In genomic region chr6:128521302-128521632, GRCh38 we compare ENCODE assay signal across 8 cellular contexts. TPM values are rescaled to one million over a fixed set of nuclear protein-coding genes. Genes with fewer than 3 reads are reported as not detected.
DNase-seq lines count a peak whose midpoint lies in the region; ATAC-seq and TF ChIP-seq lines count a peak whose summit lies in the region.

No MANE protein-coding gene starts in this region.

- intact Hi-C loops in body of pancreas (cut with DNase I) = no loop called here

- peak overlapping the region; percentile 89 for H3K4me3 Mint-ChIP-seq in activated naive CD4-positive, alpha-beta T cell treated with anti-CD3 and anti-CD28 coated beads, Interleukin-2, amount 10 ng/mL, durations not matched to agents 7 days and 5 days

- H3K36me3 Mint-ChIP-seq in activated naive CD4-positive, alpha-beta T cell treated with anti-CD3 and anti-CD28 coated beads, Interleukin-2, amount 10 ng/mL, durations not matched to agents 7 days and 5 days = no peaks in the 10 kb centered on the region
- H3K36me3 Mint-ChIP-seq in activated naive CD4-positive, alpha-beta T cell treated with anti-CD3 and anti-CD28 coated beads, Interleukin-2, amount 50 U/mL, for 72 hours = peaks cover 6 to 15% of the 10 kb centered on the region in 2 donors

- TF ChIP-seq POLR2A in body of pancreas (IDR thresholded peaks at IDR 0.05) (no peak), tibial nerve (IDR thresholded peaks at IDR 0.05) (no peak)

- peak overlapping the region; percentile 37 to 63 for H3K4me3 ChIP-seq in body of pancreas
- H3K4me3 ChIP-seq in lung = no peak overlapping the region
- H3K4me3 ChIP-seq in tibial nerve = peak overlapping the region; percentile 67 to 94 (median 78)

- no peaks in the 10 kb centered on the region for H3K36me3 ChIP-seq in body of pancreas (replicated peaks in 1 of 2; ENCODE audit: insufficient read depth in 1 of 2, low read depth in 2 of 2)
- no peaks in the 10 kb centered on the region for H3K36me3 ChIP-seq in lung (ENCODE audit: control insufficient read depth in 2 of 2, insufficient read depth in 2 of 2, low read length in 2 of 2)
- H3K36me3 ChIP-seq in tibial nerve = no peaks in the 10 kb centered on the region

- H3K27me3 ChIP-seq in body of pancreas = no peaks in the 10 kb centered on the region
- no peaks in the 10 kb centered on the region for H3K27me3 ChIP-seq in lung (ENCODE audit: control insufficient read depth, insufficient read depth)
- H3K27me3 ChIP-seq in tibial nerve = no peaks in the 10 kb centered on the region

- H3K27me3 Mint-ChIP-seq in activated naive CD4-positive, alpha-beta T cell treated with anti-CD3 and anti-CD28 coated beads, Interleukin-2, amount 10 ng/mL, durations not matched to agents 7 days and 5 days = peaks cover 49% of the 10 kb centered on the region

- POLR2A ChIA-PET in GM10248 (lab: Yijun Ruan, JAX) = no interaction called here

- TF ChIP-seq CTCF in body of pancreas (IDR thresholded peaks at IDR 0.05) (no peak), lung (IDR thresholded peaks at IDR 0.05; ENCODE audit: control extremely low read depth, extremely low read depth) (no peak), tibial nerve (IDR thresholded peaks at IDR 0.05) (no peak), GM10248 (IDR thresholded peaks at IDR 0.05; ENCODE audit: control extremely low read depth, extremely low read depth, low read depth, missing control alignments) (no peak)

- DNase-seq in activated naive CD4-positive, alpha-beta T cell treated with anti-CD3 and anti-CD28 coated beads, Interleukin-2, amount 10 ng/mL, durations not matched to agents 7 days and 5 days = no peak
- DNase-seq in activated naive CD4-positive, alpha-beta T cell treated with anti-CD3 and anti-CD28 coated beads, Interleukin-2, amount 50 U/mL, for 72 hours (ENCODE audit: low spot score in 2 of 2) = no peak
- DNase-seq in body of pancreas (no peak), lung (ENCODE audit: low spot score) (no peak), tibial nerve (ENCODE audit: low spot score in 2 of 2) (no peak), GM19240 (ENCODE audit: insufficient read length, low spot score) (no peak), GM10248 (ENCODE audit: extremely low spot score) (no peak), OCI-M1 (lab: John Stamatoyannopoulos, UW) (no peak)

- 22 to 33% methylated on average over 2 of the region's 2 CpGs for WGBS in body of pancreas, 2 donors
- WGBS in lung, 2 donors = 46 to 70% methylated on average over 2 of the region's 2 CpGs
- WGBS in tibial nerve, 2 donors = 50 to 56% methylated on average over 2 of the region's 2 CpGs

- no peak for TF ChIP-seq EP300 in tibial nerve (IDR thresholded peaks at IDR 0.05)

- peaks cover 19% of the 10 kb centered on the region for H3K4me1 Mint-ChIP-seq in activated naive CD4-positive, alpha-beta T cell treated with anti-CD3 and anti-CD28 coated beads, Interleukin-2, amount 10 ng/mL, durations not matched to agents 7 days and 5 days

- CTCF ChIA-PET in activated naive CD4-positive, alpha-beta T cell treated with anti-CD3 and anti-CD28 coated beads, Interleukin-2, amount 10 ng/mL, durations not matched to agents 7 days and 5 days (lab: Charles Lee) = interaction anchor here (2.0 kb wide), 1 partner anchor 666 kb away, joined by 6 read pairs; no protein-coding TSS in a partner anchor
- CTCF ChIA-PET in GM10248 (lab: Yijun Ruan, JAX) = interaction anchor here (1.2 kb wide), 1 partner anchor 10 kb away, joined by 3 read pairs; no protein-coding TSS in a partner anchor

- no peak for ATAC-seq in activated naive CD4-positive, alpha-beta T cell treated with anti-CD3 and anti-CD28 coated beads, Interleukin-2, amount 50 U/mL, for 72 hours
- no peak for ATAC-seq in body of pancreas
- ATAC-seq in lung (ENCODE audit: insufficient read depth, low FRiP score) = no peak

- H3K27ac Mint-ChIP-seq in activated naive CD4-positive, alpha-beta T cell treated with anti-CD3 and anti-CD28 coated beads, Interleukin-2, amount 10 ng/mL, durations not matched to agents 7 days and 5 days = no peak overlapping the region
- no peak overlapping the region for H3K27ac Mint-ChIP-seq in activated naive CD4-positive, alpha-beta T cell treated with anti-CD3 and anti-CD28 coated beads, Interleukin-2, amount 50 U/mL, for 72 hours

- H3K27ac ChIP-seq in body of pancreas (peak overlapping the region; percentile 96 to 99 (median 98)), lung (ENCODE audit: low read depth in 1 of 2, low read length in 1 of 2) (peak overlapping the region; percentile 90 to 96), tibial nerve (peak overlapping the region; percentile 86 to 96 (median 90))

- H3K9me3 ChIP-seq in body of pancreas (no peaks in the 10 kb centered on the region), lung (ENCODE audit: control insufficient read depth in 2 of 2, insufficient read depth in 1 of 2, low read length in 1 of 2) (no peaks in the 10 kb centered on the region), tibial nerve (no peaks in the 10 kb centered on the region)

- H3K9me3 Mint-ChIP-seq in activated naive CD4-positive, alpha-beta T cell treated with anti-CD3 and anti-CD28 coated beads, Interleukin-2, amount 10 ng/mL, durations not matched to agents 7 days and 5 days = no peaks in the 10 kb centered on the region
- H3K9me3 Mint-ChIP-seq in activated naive CD4-positive, alpha-beta T cell treated with anti-CD3 and anti-CD28 coated beads, Interleukin-2, amount 50 U/mL, for 72 hours = no peaks in the 10 kb centered on the region

- peaks cover 35% of the 10 kb centered on the region for H3K4me1 ChIP-seq in body of pancreas
- peaks cover 0 to 1% of the 10 kb centered on the region in 2 donors for H3K4me1 ChIP-seq in lung (ENCODE audit: control insufficient read depth in 2 of 2, insufficient read depth in 2 of 2, low read length in 2 of 2)
- H3K4me1 ChIP-seq in tibial nerve = peaks cover 0 to 17% (median 6%) of the 10 kb centered on the region in 4 donors

RNA-seq across cellular contexts. Expression of gene PTPRK, which starts 0.9 kb away (rescaled TPM):
- total RNA-seq in activated naive CD4-positive, alpha-beta T cell treated with anti-CD3 and anti-CD28 coated beads, Interleukin-2, amount 50 U/mL, for 72 hours = 1 to 10 TPM; 3.2 to 5.1 TPM
- 100 to 1,000 TPM in 1 of 2 donors, 10 to 100 TPM in 1; 60.6 to 121 TPM for total RNA-seq in body of pancreas
- total RNA-seq in lung = 100 to 1,000 TPM in 1 of 2 donors, 10 to 100 TPM in 1; 69.5 to 224 TPM
- 10 to 100 TPM in 1 of 2 donors, 1 to 10 TPM in 1; 8.2 to 16.4 TPM for polyA plus RNA-seq in lung
- 10 to 100 TPM; 17.4 to 26.1 (median 21.2) TPM for total RNA-seq in tibial nerve
